ENCODE assay signal across 9 cellular contexts in genomic region chr2:237614151-237614720, GRCh38. TPM values are rescaled to one million over a fixed set of nuclear protein-coding genes. Genes with fewer than 3 reads are reported as not detected.
DNase-seq lines count a peak whose midpoint lies in the region; ATAC-seq and TF ChIP-seq lines count a peak whose summit lies in the region.
"Had no signal": no experiment of that assay in that cellular context is flagged by ENCODE, and none has a peak within 500 bp of the region (broad histone marks: within the 10 kb centered on the region; RNA-seq: fewer than 3 reads in every experiment).

No MANE protein-coding gene starts in this region.

- H3K9me2 ChIP-seq in SK-N-SH = no peaks in the 10 kb centered on the region

- H3K27ac Mint-ChIP-seq in stimulated activated naive CD8-positive, alpha-beta T cell treated with anti-CD3 and anti-CD28 coated beads, Interleukin-15, amount 100 ng/mL, for 72 hours = no peak overlapping the region

- H4K20me1 ChIP-seq in SK-N-SH (ENCODE audit: insufficient read depth) (no peaks in the 10 kb centered on the region), osteoblast (ENCODE audit: insufficient read depth, low read length) (no peaks in the 10 kb centered on the region)

- H3K27me3 Mint-ChIP-seq in stimulated activated naive CD8-positive, alpha-beta T cell treated with anti-CD3 and anti-CD28 coated beads, Interleukin-15, amount 100 ng/mL, for 72 hours = no peaks in the 10 kb centered on the region

- no peak for TF ChIP-seq RAD21 in SK-N-SH (IDR thresholded peaks at IDR 0.05; ENCODE audit: low read length)

- H3F3A ChIP-seq in SK-N-SH (replicated peaks; ENCODE audit: insufficient read depth) = peaks cover 40% of the 10 kb centered on the region

- 65% methylated on average over 6 of the region's 9 CpGs for WGBS in SK-N-SH (ENCODE audit: low lambda C conversion rate)

- no peaks in the 10 kb centered on the region for H3K9me3 Mint-ChIP-seq in stimulated activated naive CD8-positive, alpha-beta T cell treated with anti-CD3 and anti-CD28 coated beads, Interleukin-15, amount 100 ng/mL, for 72 hours

- H3K36me3 ChIP-seq in SK-N-SH (replicated peaks in 1 of 2; ENCODE audit: control insufficient read depth in 1 of 2, insufficient read depth in 2 of 2, low read length in 1 of 2) (no peaks in the 10 kb centered on the region), osteoblast (ENCODE audit: insufficient read depth, low read length) (no peaks in the 10 kb centered on the region)

- POLR2A ChIA-PET in SK-N-SH (lab: Yijun Ruan, JAX) = no interaction called here

- TF ChIP-seq CTCF in SK-N-SH (IDR thresholded peaks at IDR 0.05) = peak; percentile 29; the same call in 1 of the 2 replicates
- TF ChIP-seq CTCF in osteoblast (IDR thresholded peaks at IDR 0.05; ENCODE audit: extremely low read depth, low read depth, low read length) = no peak

- H3K27ac ChIP-seq in SK-N-SH (ENCODE audit: low read depth in 2 of 2, low read length in 1 of 2) (peak overlapping the region; percentile 11 to 96; a peak in 3 of 4 replicates), osteoblast (ENCODE audit: low read depth, low read length) (no peak overlapping the region)

- H3K4me3 ChIP-seq in SK-N-SH (ENCODE audit: low read depth in 2 of 2, low read length in 1 of 2) = no peak overlapping the region
- no peak overlapping the region for H3K4me3 ChIP-seq in osteoblast (ENCODE audit: insufficient read depth, low read length)

- TF ChIP-seq EP300 in SK-N-SH (IDR thresholded peaks at IDR 0.05; ENCODE audit: borderline replicate concordance in 1 of 2, low read depth in 1 of 2, low read length in 1 of 2) = peak in 1 of 2 experiments; percentile 78; a peak in 1 of 4 replicates

- CTCF ChIA-PET in SK-N-SH (lab: Yijun Ruan, JAX) = interaction anchor here (0.7 to 1.5 kb wide), 4 partner anchors 8 to 26 kb away, joined by 3 to 4 read pairs (median 3); no protein-coding TSS in a partner anchor

- H2AFZ ChIP-seq in SK-N-SH (ENCODE audit: low read depth) = no peak overlapping the region
- no peak overlapping the region for H2AFZ ChIP-seq in osteoblast (ENCODE audit: low read length)

- H3K4me3 Mint-ChIP-seq in stimulated activated naive CD8-positive, alpha-beta T cell treated with anti-CD3 and anti-CD28 coated beads, Interleukin-15, amount 100 ng/mL, for 72 hours = no peak overlapping the region

- H3K4me1 ChIP-seq in SK-N-SH (ENCODE audit: control insufficient read depth in 1 of 2, insufficient read depth in 2 of 2, low read depth in 1 of 2, low read length in 1 of 2) (peaks cover 20 to 41% of the 10 kb centered on the region in 2 experiments), osteoblast (ENCODE audit: insufficient read depth, low read length) (peaks cover 29% of the 10 kb centered on the region)

- H3K27me3 ChIP-seq in SK-N-SH (ENCODE audit: insufficient read depth) (no peaks in the 10 kb centered on the region), osteoblast (ENCODE audit: insufficient read depth, low read length) (no peaks in the 10 kb centered on the region)

- ATAC-seq in stimulated activated naive CD8-positive, alpha-beta T cell treated with anti-CD3 and anti-CD28 coated beads, Interleukin-15, amount 100 ng/mL, for 72 hours = peak; percentile 46
- no peak for ATAC-seq in stimulated activated naive CD8-positive, alpha-beta T cell treated with anti-CD3 and anti-CD28 coated beads, Interleukin-15, Interleukin-2, amounts not matched to agents 100 U/mL and 50 U/mL, for 24 hours
- ATAC-seq in HG03039 (IDR thresholded peaks at IDR 0.05; ENCODE audit: unreplicated experiment) = no peak
- ATAC-seq in HG02759 (IDR thresholded peaks at IDR 0.05; ENCODE audit: unreplicated experiment) = no peak

- H3K9me3 ChIP-seq in SK-N-SH (no peaks in the 10 kb centered on the region), osteoblast (ENCODE audit: low read depth, low read length) (no peaks in the 10 kb centered on the region)

- H3K79me2 ChIP-seq in SK-N-SH (ENCODE audit: insufficient read depth) (no peaks in the 10 kb centered on the region), osteoblast (ENCODE audit: insufficient read depth, low read length) (no peaks in the 10 kb centered on the region)

- no peak for DNase-seq in stimulated activated naive CD8-positive, alpha-beta T cell treated with anti-CD3 and anti-CD28 coated beads, Interleukin-15, amount 100 ng/mL, for 72 hours
- DNase-seq in stimulated activated naive CD8-positive, alpha-beta T cell treated with anti-CD3 and anti-CD28 coated beads, Interleukin-15, Interleukin-2, amounts not matched to agents 100 U/mL and 50 U/mL, for 24 hours = no peak
- no peak for DNase-seq in SK-N-SH
- peak; percentile 75 for DNase-seq in iris pigment epithelial cell (ENCODE audit: low read depth)
- no peak for DNase-seq in osteoblast (ENCODE audit: insufficient read length, low spot score, missing footprints)
- no peak for DNase-seq in activated CD8-positive, alpha-beta memory T cell treated with anti-CD3 and anti-CD28 coated beads, Interleukin-2, amount 50 U/mL, for 4 hours

- H3K4me1 Mint-ChIP-seq in stimulated activated naive CD8-positive, alpha-beta T cell treated with anti-CD3 and anti-CD28 coated beads, Interleukin-15, amount 100 ng/mL, for 72 hours = peaks cover 47% of the 10 kb centered on the region

- H3K4me2 ChIP-seq in SK-N-SH (no peak overlapping the region), osteoblast (ENCODE audit: insufficient read depth, low read length) (no peak overlapping the region)

- H3K9ac ChIP-seq in SK-N-SH = no peak overlapping the region

TF ChIP-seq in SK-N-SH, 30 proteins besides CTCF, POLR2A, EP300 and RAD21 (continues in another document):
- TF ChIP-seq TAF1 (IDR thresholded peaks at IDR 0.05; ENCODE audit: borderline replicate concordance, low read depth, low read length) (no peak), NFIC (IDR thresholded peaks at IDR 0.05; ENCODE audit: borderline replicate concordance) (peak; percentile 38; the same call in 1 of the 2 replicates), EZH2phosphoT487 (IDR thresholded peaks at IDR 0.05; ENCODE audit: borderline replicate concordance, low read depth) (no peak), TEAD4 (IDR thresholded peaks at IDR 0.05; ENCODE audit: borderline replicate concordance, insufficient read depth) (peak; percentile 70; the same call in 1 of the 2 replicates), RFX5 (IDR thresholded peaks at IDR 0.05; ENCODE audit: low read length) (no peak), RXRA (IDR thresholded peaks at IDR 0.05; ENCODE audit: borderline replicate concordance, low read depth) (peak; percentile 83; the same call in 1 of the 2 replicates), USF2 (IDR thresholded peaks at IDR 0.05; ENCODE audit: borderline replicate concordance, low read depth, low read length) (no peak), TCF12 (IDR thresholded peaks at IDR 0.05) (peak; percentile 87), MEF2A (IDR thresholded peaks at IDR 0.05; ENCODE audit: borderline replicate concordance, low read depth) (no peak), GATA2 (CRISPR knock-in tag; IDR thresholded peaks at IDR 0.05) (no peak), ELF1 (IDR thresholded peaks at IDR 0.05) (no peak), MXI1 (IDR thresholded peaks at IDR 0.05; ENCODE audit: low read depth, low read length) (no peak)
- TF ChIP-seq, protein P1, sequence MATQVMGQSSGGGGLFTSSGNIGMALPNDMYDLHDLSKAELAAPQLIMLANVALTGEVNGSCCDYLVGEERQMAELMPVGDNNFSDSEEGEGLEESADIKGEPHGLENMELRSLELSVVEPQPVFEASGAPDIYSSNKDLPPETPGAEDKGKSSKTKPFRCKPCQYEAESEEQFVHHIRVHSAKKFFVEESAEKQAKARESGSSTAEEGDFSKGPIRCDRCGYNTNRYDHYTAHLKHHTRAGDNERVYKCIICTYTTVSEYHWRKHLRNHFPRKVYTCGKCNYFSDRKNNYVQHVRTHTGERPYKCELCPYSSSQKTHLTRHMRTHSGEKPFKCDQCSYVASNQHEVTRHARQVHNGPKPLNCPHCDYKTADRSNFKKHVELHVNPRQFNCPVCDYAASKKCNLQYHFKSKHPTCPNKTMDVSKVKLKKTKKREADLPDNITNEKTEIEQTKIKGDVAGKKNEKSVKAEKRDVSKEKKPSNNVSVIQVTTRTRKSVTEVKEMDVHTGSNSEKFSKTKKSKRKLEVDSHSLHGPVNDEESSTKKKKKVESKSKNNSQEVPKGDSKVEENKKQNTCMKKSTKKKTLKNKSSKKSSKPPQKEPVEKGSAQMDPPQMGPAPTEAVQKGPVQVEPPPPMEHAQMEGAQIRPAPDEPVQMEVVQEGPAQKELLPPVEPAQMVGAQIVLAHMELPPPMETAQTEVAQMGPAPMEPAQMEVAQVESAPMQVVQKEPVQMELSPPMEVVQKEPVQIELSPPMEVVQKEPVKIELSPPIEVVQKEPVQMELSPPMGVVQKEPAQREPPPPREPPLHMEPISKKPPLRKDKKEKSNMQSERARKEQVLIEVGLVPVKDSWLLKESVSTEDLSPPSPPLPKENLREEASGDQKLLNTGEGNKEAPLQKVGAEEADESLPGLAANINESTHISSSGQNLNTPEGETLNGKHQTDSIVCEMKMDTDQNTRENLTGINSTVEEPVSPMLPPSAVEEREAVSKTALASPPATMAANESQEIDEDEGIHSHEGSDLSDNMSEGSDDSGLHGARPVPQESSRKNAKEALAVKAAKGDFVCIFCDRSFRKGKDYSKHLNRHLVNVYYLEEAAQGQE (IDR thresholded peaks at IDR 0.05; ENCODE audit: low read depth, low read length) = no peak

RNA-seq across cellular contexts. Expression of gene LRRFIP1, which starts 13.2 kb away (rescaled TPM):
- 47.3 and 60.9 TPM in 2 replicates for polyA plus RNA-seq in SK-N-SH (2012; rRNA removed)
- 62.7 and 74.9 TPM in 2 replicates for polyA plus RNA-seq in SK-N-SH (2012; cell fraction: cytosol; rRNA removed)
- polyA plus RNA-seq in SK-N-SH (2012; cell fraction: nucleus; rRNA removed) = 51.7 and 73.1 TPM in 2 replicates
- 48.3 and 51.8 TPM in 2 replicates for total RNA-seq in osteoblast

RNA-seq across cellular contexts. Expression of gene RAB17, which starts 23.7 kb away (rescaled TPM):
- polyA plus RNA-seq in SK-N-SH (2012; rRNA removed) = 0.10 and 0.19 TPM in 2 replicates
- polyA plus RNA-seq in SK-N-SH (2012; cell fraction: cytosol; rRNA removed) = 0.06 and 0.18 TPM in 2 replicates
- polyA plus RNA-seq in SK-N-SH (2012; cell fraction: nucleus; rRNA removed) = 0.75 and 1.1 TPM in 2 replicates
- total RNA-seq in osteoblast = 0.36 TPM in 1 of 2 replicates, not detected in the other
- polyA plus RNA-seq: neural cell had no signal

RNA-seq across cellular contexts. Expression of gene PRLH, which starts 47.9 kb away (rescaled TPM):
- not detected in 2 replicates for polyA plus RNA-seq in SK-N-SH (2012; rRNA removed)
- polyA plus RNA-seq in SK-N-SH (2012; cell fraction: cytosol; rRNA removed) = not detected in 2 replicates
- polyA plus RNA-seq in SK-N-SH (2012; cell fraction: nucleus; rRNA removed) = not detected in 2 replicates
- not detected in 2 replicates for total RNA-seq in osteoblast
- polyA plus RNA-seq: neural cell had no signal
